12 cellular contexts compared by ENCODE assay signal in genomic region chr22:44326549-44326881, GRCh38. TPM values are rescaled to one million over a fixed set of nuclear protein-coding genes. Genes with fewer than 3 reads are reported as not detected.
DNase-seq lines count a peak whose midpoint lies in the region; ATAC-seq, FAIRE-seq and TF ChIP-seq lines count a peak whose summit lies in the region.
"Had no signal": no experiment of that assay in that cellular context is flagged by ENCODE, and none has a peak within 500 bp of the region (broad histone marks: within the 10 kb centered on the region; RNA-seq: fewer than 3 reads in every experiment).

No MANE protein-coding gene starts in this region.

- CTCF ChIA-PET in HepG2 (lab: Yijun Ruan, JAX; ENCODE audit: low intra/inter-chr PET ratio, low total read pairs): no interaction called here

- peaks cover 25% of the 10 kb centered on the region for H3K4me1 Mint-ChIP-seq in activated T-cell treated with anti-CD3 and anti-CD28 coated beads, Interleukin-2, amount 50 U/mL, for 24 hours (ENCODE audit: low read depth)
- peaks cover 10% of the 10 kb centered on the region for H3K4me1 Mint-ChIP-seq in activated T-helper 17 cell treated with anti-CD3 and anti-CD28 coated beads, Interleukin-2, amount 50 U/mL, for 72 hours

- H3K4me3 ChIP-seq in HepG2 (replicated peaks in 1 of 3; ENCODE audit: insufficient read depth in 1 of 3, low read depth in 2 of 3, low read length in 3 of 3) (no peak overlapping the region), suprapubic skin (peak overlapping the region; percentile 55)
- H3K4me3 ChIP-seq: K562 had no signal

- TF ChIP-seq EP300 in HepG2 (IDR thresholded peaks at IDR 0.05; ENCODE audit: low read depth in 2 of 2, low read length in 2 of 2) (no peak), HepG2 (CRISPR knock-in tag; IDR thresholded peaks at IDR 0.05; ENCODE audit: borderline replicate concordance) (no peak), suprapubic skin (IDR thresholded peaks at IDR 0.05) (no peak)

- H3K4me1 ChIP-seq in HepG2 (ENCODE audit: insufficient read depth, low read length) (peaks cover 11% of the 10 kb centered on the region; the same call in 1 of the 2 replicates), suprapubic skin (peaks cover 27% of the 10 kb centered on the region)

- no peaks in the 10 kb centered on the region for H3K9me3 ChIP-seq in HepG2 (ENCODE audit: low read length)
- no peaks in the 10 kb centered on the region for H3K9me3 ChIP-seq in suprapubic skin

- no peaks in the 10 kb centered on the region for H3K79me2 ChIP-seq in HepG2 (ENCODE audit: insufficient read depth, low read length)

- H3K27me3 Mint-ChIP-seq in activated T-cell treated with anti-CD3 and anti-CD28 coated beads, Interleukin-2, amount 50 U/mL, for 24 hours: peaks cover 71% of the 10 kb centered on the region
- H3K27me3 Mint-ChIP-seq in activated T-helper 17 cell treated with anti-CD3 and anti-CD28 coated beads, Interleukin-2, amount 50 U/mL, for 72 hours: peaks cover 46% of the 10 kb centered on the region

- in situ Hi-C loops in HepG2 (cut with HindIII; ENCODE audit: extremely low pct_ligation_motif_present, low pct_unique_long_range_greater_than_20kb): no loop called here

- no peak for DNase-seq in activated T-cell treated with anti-CD3 and anti-CD28 coated beads, Interleukin-2, amount 50 U/mL, for 24 hours
- DNase-seq in activated T-cell treated with anti-CD3 and anti-CD28 coated beads, Interleukin-2, amount 50 U/mL, for 1 hour: no peak
- DNase-seq in HepG2 (ENCODE audit: low spot score): no peak
- DNase-seq in suprapubic skin (ENCODE audit: low spot score in 2 of 2): no peak
- DNase-seq in head of caudate nucleus: no peak
- DNase-seq in NCI-H146 (lab: John Stamatoyannopoulos, UW): no peak
- DNase-seq: C1 segment of cervical spinal cord, RPMI8226 had no signal

- H4K20me1 ChIP-seq in HepG2 (ENCODE audit: insufficient read depth, low read length): peaks cover 4% of the 10 kb centered on the region; the same call in 1 of the 2 replicates

- no peak overlapping the region for H3K27ac Mint-ChIP-seq in activated T-cell treated with anti-CD3 and anti-CD28 coated beads, Interleukin-2, amount 50 U/mL, for 24 hours
- H3K27ac Mint-ChIP-seq in activated T-helper 17 cell treated with anti-CD3 and anti-CD28 coated beads, Interleukin-2, amount 50 U/mL, for 72 hours: peak overlapping the region; percentile 37
- H3K27ac Mint-ChIP-seq: activated T-helper 1 cell treated with anti-CD3 and anti-CD28 coated beads, Interleukin-12 subunit alpha, Interleukin-12 subunit beta, Interleukin-2, Interleukin-4 antibody, amounts not matched to agents 30 ng/mL and 10 ng/mL and 1 ng/mL, durations not matched to agents 14 hours and 24 hours and 36 hours had no signal

- no peak for ATAC-seq in activated T-helper 17 cell treated with anti-CD3 and anti-CD28 coated beads, Interleukin-2, amount 50 U/mL, for 72 hours (replicated peaks)
- ATAC-seq in HepG2 (no peak), GM21723 (IDR thresholded peaks at IDR 0.05; ENCODE audit: unreplicated experiment) (no peak)
- ATAC-seq: K562 had no signal

- no peaks in the 10 kb centered on the region for H3K36me3 ChIP-seq in HepG2 (replicated peaks in 1 of 2; ENCODE audit: control insufficient read depth in 1 of 2, insufficient read depth in 2 of 2, low read length in 2 of 2)
- no peaks in the 10 kb centered on the region for H3K36me3 ChIP-seq in suprapubic skin

- peak overlapping the region; percentile 66 for H3K4me3 Mint-ChIP-seq in activated T-cell treated with anti-CD3 and anti-CD28 coated beads, Interleukin-2, amount 50 U/mL, for 24 hours
- peak overlapping the region; percentile 70 for H3K4me3 Mint-ChIP-seq in activated T-helper 17 cell treated with anti-CD3 and anti-CD28 coated beads, Interleukin-2, amount 50 U/mL, for 72 hours

- intact Hi-C loops in HepG2 (cut with micrococcal nuclease; ENCODE audit: unreplicated experiment) (no loop called here), head of caudate nucleus (cut with DNase I) (no loop called here)

- H3K27ac ChIP-seq in HepG2 (ENCODE audit: extremely low read length, insufficient read depth, low read length) (no peak overlapping the region), suprapubic skin (no peak overlapping the region)

- no peak overlapping the region for H3K9ac ChIP-seq in HepG2 (ENCODE audit: insufficient read depth, low read depth, low read length)

- no peak for FAIRE-seq in HepG2 (lab: Jason Lieb, UNC)
- FAIRE-seq: K562 had no signal

- WGBS in HepG2 (ENCODE audit: low lambda C conversion rate): 32% methylated on average over 7 of the region's 7 CpGs
- 64% methylated on average over 7 of the region's 7 CpGs for WGBS in suprapubic skin

- no peaks in the 10 kb centered on the region for H3K9me3 Mint-ChIP-seq in activated T-cell treated with anti-CD3 and anti-CD28 coated beads, Interleukin-2, amount 50 U/mL, for 24 hours
- no peaks in the 10 kb centered on the region for H3K9me3 Mint-ChIP-seq in activated T-helper 17 cell treated with anti-CD3 and anti-CD28 coated beads, Interleukin-2, amount 50 U/mL, for 72 hours
- H3K9me3 Mint-ChIP-seq: activated T-helper 1 cell treated with anti-CD3 and anti-CD28 coated beads, Interleukin-12 subunit alpha, Interleukin-12 subunit beta, Interleukin-2, Interleukin-4 antibody, amounts not matched to agents 30 ng/mL and 10 ng/mL and 1 ng/mL, durations not matched to agents 14 hours and 24 hours and 36 hours had no signal

- H3K36me3 Mint-ChIP-seq in activated T-cell treated with anti-CD3 and anti-CD28 coated beads, Interleukin-2, amount 50 U/mL, for 24 hours (ENCODE audit: low read depth): no peaks in the 10 kb centered on the region
- no peaks in the 10 kb centered on the region for H3K36me3 Mint-ChIP-seq in activated T-helper 17 cell treated with anti-CD3 and anti-CD28 coated beads, Interleukin-2, amount 50 U/mL, for 72 hours (ENCODE audit: low read depth)

- TF ChIP-seq RAD21 in HepG2 (CRISPR knock-in tag; IDR thresholded peaks at IDR 0.05): no peak

- no peak overlapping the region for H3K4me2 ChIP-seq in HepG2 (ENCODE audit: low read depth, low read length)

- peaks cover 4 to 58% of the 10 kb centered on the region in 2 experiments for H3K27me3 ChIP-seq in HepG2 (ENCODE audit: control insufficient read depth in 1 of 2, insufficient read depth in 2 of 2, low read length in 2 of 2)
- peaks cover 45% of the 10 kb centered on the region for H3K27me3 ChIP-seq in suprapubic skin

- BruUV-seq in HepG2 (replicated peaks; lab: Mats Ljungman, UMichigan): no TSS peak

- POLR2A ChIA-PET in HepG2 (lab: Yijun Ruan, JAX): no interaction called here

- TF ChIP-seq CTCF in HepG2 (CRISPR knock-in tag; IDR thresholded peaks at IDR 0.05) (no peak), suprapubic skin (IDR thresholded peaks at IDR 0.05) (no peak)

- no peak for TF ChIP-seq POLR2A in HepG2 (IDR thresholded peaks at IDR 0.05; ENCODE audit: insufficient read depth in 1 of 2, low read depth in 2 of 2, low read length in 2 of 2)
- TF ChIP-seq POLR2A in suprapubic skin (IDR thresholded peaks at IDR 0.05): no peak

- no peak overlapping the region for H2AFZ ChIP-seq in HepG2 (ENCODE audit: low read length)

TF ChIP-seq in HepG2, 621 proteins besides CTCF, POLR2A, EP300 and RAD21 (continues in another document):
- TF ChIP-seq CSRNP1 (CRISPR knock-in tag; IDR thresholded peaks at IDR 0.05): no peak
- TF ChIP-seq RNF2 (conservative IDR thresholded peaks at IDR 0.05; ENCODE audit: low read depth): no peak

RNA-seq across cellular contexts. Expression of gene SHISAL1, which starts 13.8 kb away (rescaled TPM):
- not detected for total RNA-seq in activated T-helper 17 cell treated with anti-CD3 and anti-CD28 coated beads, Interleukin-2, amount 50 U/mL, for 72 hours
- total RNA-seq in HepG2 (2016; rRNA removed; fragmentation: Illumina TruSeq; extraction: Trizol): not detected in 2 replicates
- not detected in 2 replicates for total RNA-seq in HepG2 (2016; cell fraction: cytosol; rRNA removed; fragmentation: Illumina TruSeq; extraction: Trizol; ENCODE audit: low read depth)
- total RNA-seq in HepG2 (2016; cell fraction: insoluble cytoplasmic fraction; rRNA removed; fragmentation: Illumina TruSeq; extraction: Trizol): not detected in 2 replicates
- total RNA-seq in HepG2 (2016; cell fraction: membrane; rRNA removed; fragmentation: Illumina TruSeq; extraction: Trizol): not detected in 2 replicates
- total RNA-seq in HepG2 (2016; cell fraction: nucleus; rRNA removed; fragmentation: Illumina TruSeq; extraction: Trizol): not detected in 2 replicates
- polyA plus RNA-seq in HepG2 (2011; rRNA removed): not detected in 2 replicates
- not detected in 2 replicates for polyA plus RNA-seq in HepG2 (2011; cell fraction: cytosol; rRNA removed)
- not detected in 2 replicates for polyA plus RNA-seq in HepG2 (2011; cell fraction: nucleus; rRNA removed)
- polyA plus RNA-seq in HepG2 (2012): not detected in 2 replicates
- polyA plus RNA-seq in HepG2 (2016; cell fraction: cytosol; fragmentation: Illumina TruSeq; extraction: Trizol; ENCODE audit: low read depth): not detected in 2 replicates
- not detected in 2 replicates for polyA plus RNA-seq in HepG2 (2016; cell fraction: insoluble cytoplasmic fraction; fragmentation: Illumina TruSeq; extraction: Trizol; ENCODE audit: low read depth)
- polyA plus RNA-seq in HepG2 (2016; cell fraction: membrane; fragmentation: Illumina TruSeq; extraction: Trizol; ENCODE audit: low read depth): not detected in 2 replicates
- not detected in 2 replicates for polyA plus RNA-seq in HepG2 (2016; cell fraction: nucleus; fragmentation: Illumina TruSeq; extraction: Trizol; ENCODE audit: insufficient read depth, low read depth)
- polyA minus RNA-seq in HepG2 (2011; rRNA and poly(A)+ RNA removed; ENCODE audit: low replicate concordance): 0.04 and 16.2 TPM in 2 replicates
- polyA minus RNA-seq in HepG2 (2011; cell fraction: cytosol; rRNA and poly(A)+ RNA removed): 0.09 TPM in 1 of 2 replicates, not detected in the other
- not detected in 2 replicates for polyA minus RNA-seq in HepG2 (2011; cell fraction: nucleus; rRNA and poly(A)+ RNA removed)
- total RNA-seq in suprapubic skin: under 1 TPM; 0.17 to 0.89 (median 0.22) TPM
- total RNA-seq: activated T-helper 1 cell treated with anti-CD3 and anti-CD28 coated beads, Interleukin-12 subunit alpha, Interleukin-12 subunit beta, Interleukin-2, Interleukin-4 antibody, amounts not matched to agents 30 ng/mL and 10 ng/mL and 1 ng/mL, durations not matched to agents 14 hours and 24 hours and 36 hours; K562 had no signal
- polyA plus RNA-seq: K562 had no signal
